Comparison of ENCODE assay signal across 9 cellular contexts in genomic region chr10:7121154-7121797, GRCh38.
A peak's percentile ranks its signal among the peaks of the same experiment; 100 is the strongest.
DNase-seq lines count a peak whose midpoint lies in the region; ATAC-seq and TF ChIP-seq lines count a peak whose summit lies in the region.
"Had no signal": no experiment of that assay in that cellular context is flagged by ENCODE, and none has a peak within 500 bp of the region (broad histone marks: within the 10 kb centered on the region; RNA-seq: fewer than 3 reads in every experiment).

No MANE protein-coding gene starts in this region.

- peak overlapping the region in 5 of 7 donors; percentile 32 to 74 (median 71) for H3K27ac Mint-ChIP-seq in CD4-positive, alpha-beta memory T cell
- no peak overlapping the region for H3K27ac Mint-ChIP-seq in activated CD4-positive, alpha-beta memory T cell treated with anti-CD3 and anti-CD28 coated beads for 36 hours
- H3K27ac Mint-ChIP-seq in endodermal cell (no peak overlapping the region), natural killer cell (peak overlapping the region; percentile 66 to 71)

- TF ChIP-seq CTCF in endodermal cell (conservative IDR thresholded peaks at IDR 0.05) (peak; percentile 90), natural killer cell (IDR thresholded peaks at IDR 0.05) (peak; percentile 68), suprapubic skin (IDR thresholded peaks at IDR 0.05) (peak; percentile 23 to 35)

- TF ChIP-seq EP300 in suprapubic skin (IDR thresholded peaks at IDR 0.05), result no peak

- no peak overlapping the region for H3K27ac ChIP-seq in CD4-positive, alpha-beta memory T cell (ENCODE audit: low read depth, low read length)
- H3K27ac ChIP-seq in endodermal cell (ENCODE audit: low read depth, low read length), result no peak overlapping the region
- H3K27ac ChIP-seq in suprapubic skin, result no peak overlapping the region
- H3K27ac ChIP-seq: SJSA1 had no signal

- intact Hi-C loops in CD4-positive, alpha-beta memory T cell (cut with micrococcal nuclease), result loop anchor here (1.0 to 2.0 kb wide), 4 partner anchors 72 to 296 kb away; no protein-coding TSS in a partner anchor
- intact Hi-C loops in activated CD4-positive, alpha-beta memory T cell treated with anti-CD3 and anti-CD28 coated beads for 36 hours (cut with micrococcal nuclease), result loop anchor here (1.0 to 2.0 kb wide), 3 partner anchors 201 to 296 kb away; no protein-coding TSS in a partner anchor
- intact Hi-C loops in natural killer cell (cut with micrococcal nuclease), result loop anchor here (1.0 to 10.0 kb wide), 3 partner anchors 124 to 288 kb away; no protein-coding TSS in a partner anchor

- no peaks in the 10 kb centered on the region for H3K9me3 ChIP-seq in CD4-positive, alpha-beta memory T cell (ENCODE audit: control insufficient read depth in 1 of 2, low read length in 2 of 2)
- H3K9me3 ChIP-seq in endodermal cell (ENCODE audit: control insufficient read depth, low read length) (no peaks in the 10 kb centered on the region), suprapubic skin (no peaks in the 10 kb centered on the region)
- H3K9me3 ChIP-seq: SJSA1 had no signal

- peak; percentile 48 to 65 (median 59) for DNase-seq in CD4-positive, alpha-beta memory T cell
- DNase-seq in NCI-H1092 (lab: John Stamatoyannopoulos, UW), result peak; percentile 26
- peak; percentile 77 for DNase-seq in activated CD4-positive, alpha-beta memory T cell treated with anti-CD3 and anti-CD28 coated beads for 36 hours
- DNase-seq in endodermal cell, result peak; percentile 90
- peak; percentile 63 for DNase-seq in natural killer cell
- DNase-seq in suprapubic skin (ENCODE audit: low spot score in 2 of 2), result no peak

- H3K9ac ChIP-seq in endodermal cell (ENCODE audit: extremely low read depth, low read length, poor library complexity, severe bottlenecking), result no peak overlapping the region

- H3K4me3 ChIP-seq in CD4-positive, alpha-beta memory T cell (ENCODE audit: low read length in 2 of 2), result no peak overlapping the region
- H3K4me3 ChIP-seq in endodermal cell (ENCODE audit: low read length) (no peak overlapping the region), suprapubic skin (no peak overlapping the region)
- H3K4me3 ChIP-seq: SJSA1 had no signal

- H3K36me3 ChIP-seq in CD4-positive, alpha-beta memory T cell (ENCODE audit: insufficient read depth, low read length), result no peaks in the 10 kb centered on the region
- H3K36me3 ChIP-seq in endodermal cell (ENCODE audit: control insufficient read depth, insufficient read depth, low read length), result no peaks in the 10 kb centered on the region
- no peaks in the 10 kb centered on the region for H3K36me3 ChIP-seq in suprapubic skin
- H3K36me3 ChIP-seq: SJSA1 had no signal

- peak; percentile 76 for ATAC-seq in GM19463 (IDR thresholded peaks at IDR 0.05; ENCODE audit: unreplicated experiment)
- ATAC-seq in natural killer cell, result peak; percentile 89 to 96 (median 91)
- ATAC-seq in GM18519 (IDR thresholded peaks at IDR 0.05; ENCODE audit: low FRiP score, unreplicated experiment), result no peak

- peaks cover 4 to 7% (median 5%) of the 10 kb centered on the region in 4 donors for H3K4me1 Mint-ChIP-seq in CD4-positive, alpha-beta memory T cell
- peaks cover 3% of the 10 kb centered on the region for H3K4me1 Mint-ChIP-seq in activated CD4-positive, alpha-beta memory T cell treated with anti-CD3 and anti-CD28 coated beads for 36 hours (ENCODE audit: low read depth)
- no peaks in the 10 kb centered on the region for H3K4me1 Mint-ChIP-seq in endodermal cell
- H3K4me1 Mint-ChIP-seq in natural killer cell, result peaks cover 7 to 8% of the 10 kb centered on the region in 2 donors

- WGBS in endodermal cell (ENCODE audit: insufficient coverage in 1 of 2, insufficient read length in 1 of 2), 2 experiments, result 35 to 46% methylated on average over 2 to 10 of the region's 10 CpGs
- 36% methylated on average over 10 of the region's 10 CpGs for WGBS in suprapubic skin

- TF ChIP-seq POLR2A in suprapubic skin (IDR thresholded peaks at IDR 0.05), result no peak

- peaks cover 0 to 5% of the 10 kb centered on the region in 2 donors for H3K27me3 Mint-ChIP-seq in CD4-positive, alpha-beta memory T cell
- peaks cover 10% of the 10 kb centered on the region for H3K27me3 Mint-ChIP-seq in activated CD4-positive, alpha-beta memory T cell treated with anti-CD3 and anti-CD28 coated beads for 36 hours
- peaks cover 9% of the 10 kb centered on the region for H3K27me3 Mint-ChIP-seq in endodermal cell (ENCODE audit: insufficient read depth)
- no peaks in the 10 kb centered on the region for H3K27me3 Mint-ChIP-seq in natural killer cell (ENCODE audit: low read depth in 2 of 2)

- H3K4me3 Mint-ChIP-seq in CD4-positive, alpha-beta memory T cell, result no peak overlapping the region
- no peak overlapping the region for H3K4me3 Mint-ChIP-seq in activated CD4-positive, alpha-beta memory T cell treated with anti-CD3 and anti-CD28 coated beads for 36 hours
- H3K4me3 Mint-ChIP-seq in endodermal cell, result no peak overlapping the region
- H3K4me3 Mint-ChIP-seq in natural killer cell, result peak overlapping the region; percentile 18

- H3K4me1 ChIP-seq in CD4-positive, alpha-beta memory T cell (ENCODE audit: insufficient read depth, low read length), result peaks cover 6% of the 10 kb centered on the region
- H3K4me1 ChIP-seq in endodermal cell (ENCODE audit: control insufficient read depth, insufficient read depth, low read length) (no peaks in the 10 kb centered on the region), suprapubic skin (no peaks in the 10 kb centered on the region)
- H3K4me1 ChIP-seq: SJSA1 had no signal

- no peaks in the 10 kb centered on the region for H3K9me3 Mint-ChIP-seq in CD4-positive, alpha-beta memory T cell
- no peaks in the 10 kb centered on the region for H3K9me3 Mint-ChIP-seq in activated CD4-positive, alpha-beta memory T cell treated with anti-CD3 and anti-CD28 coated beads for 36 hours
- H3K9me3 Mint-ChIP-seq in endodermal cell (no peaks in the 10 kb centered on the region), natural killer cell (no peaks in the 10 kb centered on the region)

- CTCF ChIA-PET in CD4-positive, alpha-beta memory T cell (lab: Charles Lee; ENCODE audit: partially characterized antibody), result interaction anchor here (0.7 to 3.5 kb wide), 19 partner anchors 10 to 566 kb away, joined by 3 to 23 read pairs (median 4); partner anchors contain the start of gene SFMBT2
- CTCF ChIA-PET in activated CD4-positive, alpha-beta memory T cell treated with anti-CD3 and anti-CD28 coated beads for 36 hours (lab: Charles Lee), result interaction anchor here (0.6 to 3.0 kb wide), 34 partner anchors 8 to 563 kb away, joined by 3 to 35 read pairs (median 4); partner anchors contain the start of gene SFMBT2

- no peaks in the 10 kb centered on the region for H3K36me3 Mint-ChIP-seq in CD4-positive, alpha-beta memory T cell
- H3K36me3 Mint-ChIP-seq in activated CD4-positive, alpha-beta memory T cell treated with anti-CD3 and anti-CD28 coated beads for 36 hours, result no peaks in the 10 kb centered on the region
- H3K36me3 Mint-ChIP-seq in endodermal cell (ENCODE audit: low read depth) (no peaks in the 10 kb centered on the region), natural killer cell (no peaks in the 10 kb centered on the region)

- H3K27me3 ChIP-seq in CD4-positive, alpha-beta memory T cell (ENCODE audit: insufficient read depth, low read length), result no peaks in the 10 kb centered on the region
- H3K27me3 ChIP-seq in endodermal cell (ENCODE audit: control insufficient read depth, insufficient read depth, low read length, poor library complexity, severe bottlenecking) (no peaks in the 10 kb centered on the region), suprapubic skin (peaks cover 3% of the 10 kb centered on the region)

- POLR2A ChIA-PET in CD4-positive, alpha-beta memory T cell (lab: Charles Lee; ENCODE audit: partially characterized antibody), result interaction anchor here (0.6 kb wide), 1 partner anchor 289 kb away, joined by 8 read pairs; the partner anchor contains the start of gene SFMBT2
- POLR2A ChIA-PET in activated CD4-positive, alpha-beta memory T cell treated with anti-CD3 and anti-CD28 coated beads for 36 hours (lab: Charles Lee), result interaction anchor here (1.0 kb wide), 1 partner anchor 285 kb away, joined by 3 read pairs; no protein-coding TSS in a partner anchor

Comparison
In these comparisons a context has a peak if more than half of its experiments do, and no peak if none do; other contexts are left out.
1. DNase-seq: peak in CD4-positive, alpha-beta memory T cell (5 of 5), NCI-H1092 (single experiment), activated CD4-positive, alpha-beta memory T cell treated with anti-CD3 and anti-CD28 coated beads for 36 hours (single experiment), endodermal cell (single experiment) and natural killer cell (single experiment); none in suprapubic skin (0 of 2).
2. H3K27ac Mint-ChIP-seq: peak in CD4-positive, alpha-beta memory T cell (5 of 7) and natural killer cell (2 of 2); none in activated CD4-positive, alpha-beta memory T cell treated with anti-CD3 and anti-CD28 coated beads for 36 hours (single experiment) and endodermal cell (single experiment).
3. CTCF ChIP-seq: peak in every context shown above with its lines; median percentile 90 in endodermal cell; 68 in natural killer cell; 29 in suprapubic skin.